12 cellular contexts compared by ENCODE assay signal in the genomic region with DNA sequence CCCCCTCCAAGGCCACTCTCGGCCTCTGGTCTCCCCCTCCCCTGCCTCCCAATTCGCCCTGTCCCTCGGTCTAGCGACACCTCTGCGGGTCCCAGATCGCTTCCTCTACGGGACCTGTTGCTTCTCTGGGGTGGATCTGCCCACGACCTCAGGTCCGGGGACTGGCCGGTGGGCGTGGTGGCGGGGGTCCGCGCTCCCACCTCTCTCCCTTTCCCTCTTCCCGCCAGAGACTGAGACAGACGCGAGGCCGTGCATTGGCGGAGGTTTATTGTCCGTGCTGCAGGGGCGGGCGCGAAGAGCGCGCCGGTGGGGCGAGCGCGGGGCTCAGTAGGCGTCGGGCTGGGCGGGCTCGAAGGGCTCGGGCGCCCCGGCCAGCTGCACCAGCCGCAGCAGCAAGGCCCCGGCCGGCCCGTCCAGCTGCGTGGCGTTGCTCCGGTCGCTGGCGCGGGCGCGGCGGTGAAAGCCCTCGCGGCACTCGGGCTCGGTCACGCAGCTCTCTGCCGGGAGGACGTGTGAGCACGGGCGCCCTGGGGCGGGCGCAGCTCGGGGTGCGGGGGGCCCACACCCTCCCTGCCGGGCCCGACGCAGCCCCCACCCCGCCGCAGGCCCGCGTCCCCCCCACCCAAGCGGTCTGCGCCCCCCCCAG. TPM values are rescaled to one million over a fixed set of nuclear protein-coding genes. Genes with fewer than 3 reads are reported as not detected.
DNase-seq lines count a peak whose midpoint lies in the region; ATAC-seq and TF ChIP-seq lines count a peak whose summit lies in the region.
"Had no signal": no experiment of that assay in that cellular context is flagged by ENCODE, and none has a peak within 500 bp of the region (broad histone marks: within the 10 kb centered on the region; RNA-seq: fewer than 3 reads in every experiment).

No MANE protein-coding gene starts in this region.

- H3K4me1 Mint-ChIP-seq in activated naive CD4-positive, alpha-beta T cell treated with anti-CD3 and anti-CD28 coated beads for 36 hours (ENCODE audit: low read depth) = peaks cover 13% of the 10 kb centered on the region

- H3K4me3 ChIP-seq in lower lobe of right lung (peak overlapping the region; percentile 35), tibial artery (peak overlapping the region; percentile 14 to 35)
- H3K4me3 ChIP-seq: SJSA1 had no signal

- ATAC-seq in lower lobe of right lung (peak; percentile 25 to 49), HG02938 (IDR thresholded peaks at IDR 0.05; ENCODE audit: unreplicated experiment) (no peak), GM18517 (IDR thresholded peaks at IDR 0.05; ENCODE audit: unreplicated experiment) (no peak), HG02623 (IDR thresholded peaks at IDR 0.05; ENCODE audit: unreplicated experiment) (no peak)

- H3K4me1 ChIP-seq in lower lobe of right lung (peaks cover 16% of the 10 kb centered on the region), tibial artery (peaks cover 0 to 22% (median 16%) of the 10 kb centered on the region in 4 donors)

- no peak overlapping the region for H3K27ac ChIP-seq in lower lobe of right lung
- H3K27ac ChIP-seq in tibial artery = no peak overlapping the region
- H3K27ac ChIP-seq: SJSA1 had no signal

- TF ChIP-seq CTCF in lower lobe of right lung (IDR thresholded peaks at IDR 0.05) (no peak), tibial artery (IDR thresholded peaks at IDR 0.05) (no peak)

- peaks cover 30% of the 10 kb centered on the region for H3K27me3 Mint-ChIP-seq in activated naive CD4-positive, alpha-beta T cell treated with anti-CD3 and anti-CD28 coated beads for 36 hours (ENCODE audit: low read depth)

- CTCF ChIA-PET in activated naive CD4-positive, alpha-beta T cell treated with anti-CD3 and anti-CD28 coated beads for 36 hours (lab: Charles Lee) = no interaction called here

- H3K36me3 ChIP-seq in lower lobe of right lung (no peaks in the 10 kb centered on the region), tibial artery (no peaks in the 10 kb centered on the region)
- H3K36me3 ChIP-seq: SJSA1 had no signal

- no peaks in the 10 kb centered on the region for H3K9me3 Mint-ChIP-seq in activated naive CD4-positive, alpha-beta T cell treated with anti-CD3 and anti-CD28 coated beads for 36 hours
- H3K9me3 Mint-ChIP-seq: IgD-negative memory B cell had no signal

- DNase-seq in activated naive CD4-positive, alpha-beta T cell treated with anti-CD3 and anti-CD28 coated beads for 36 hours = no peak
- DNase-seq in activated naive CD4-positive, alpha-beta T cell treated with anti-CD3 and anti-CD28 coated beads, Interleukin-2, amount 50 U/mL, for 16 hours = no peak
- DNase-seq in astrocyte of the hippocampus (ENCODE audit: low read depth, low spot score) (peak; percentile 33), lower lobe of right lung (no peak), tibial artery (no peak)
- DNase-seq: anterior cingulate cortex; stimulated activated CD4-positive, alpha-beta T cell treated with anti-CD3 and anti-CD28 coated beads, Interleukin-4, amount 100 ng/mL, for 1 hour had no signal

- no peak overlapping the region for H3K27ac Mint-ChIP-seq in activated naive CD4-positive, alpha-beta T cell treated with anti-CD3 and anti-CD28 coated beads for 36 hours

- H3K36me3 Mint-ChIP-seq in activated naive CD4-positive, alpha-beta T cell treated with anti-CD3 and anti-CD28 coated beads for 36 hours (ENCODE audit: low read depth) = no peaks in the 10 kb centered on the region
- H3K36me3 Mint-ChIP-seq: IgD-negative memory B cell had no signal

- no peaks in the 10 kb centered on the region for H3K9me3 ChIP-seq in lower lobe of right lung
- H3K9me3 ChIP-seq in tibial artery = no peaks in the 10 kb centered on the region
- H3K9me3 ChIP-seq: SJSA1 had no signal

- intact Hi-C loops in activated naive CD4-positive, alpha-beta T cell treated with anti-CD3 and anti-CD28 coated beads for 36 hours (cut with micrococcal nuclease) = no loop called here
- intact Hi-C loops in lower lobe of right lung (cut with DNase I) (no loop called here), tibial artery (cut with DNase I; ENCODE audit: low total_unique reads) (no loop called here)

- peak overlapping the region; percentile 49 for H3K4me3 Mint-ChIP-seq in activated naive CD4-positive, alpha-beta T cell treated with anti-CD3 and anti-CD28 coated beads for 36 hours

- H3K27me3 ChIP-seq in lower lobe of right lung (ENCODE audit: low read depth) (peaks cover 52% of the 10 kb centered on the region), tibial artery (peaks cover 0 to 62% of the 10 kb centered on the region in 2 donors)

RNA-seq across cellular contexts. Expression of gene AVP, which starts 2.1 kb away (rescaled TPM):
- not detected for total RNA-seq in activated naive CD4-positive, alpha-beta T cell treated with anti-CD3 and anti-CD28 coated beads for 36 hours
- not detected for total RNA-seq in lower lobe of right lung
- total RNA-seq: SJSA1 had no signal

RNA-seq across cellular contexts. Expression of gene OXT, which starts 11.0 kb away (rescaled TPM):
- not detected for total RNA-seq in activated naive CD4-positive, alpha-beta T cell treated with anti-CD3 and anti-CD28 coated beads for 36 hours
- not detected for total RNA-seq in lower lobe of right lung
- total RNA-seq: SJSA1 had no signal

RNA-seq across cellular contexts. Expression of gene MRPS26, which starts 36.6 kb away (rescaled TPM):
- 10 to 100 TPM; 50.0 to 52.4 TPM for total RNA-seq in activated naive CD4-positive, alpha-beta T cell treated with anti-CD3 and anti-CD28 coated beads for 36 hours
- total RNA-seq in lower lobe of right lung = 31.0 TPM

RNA-seq across cellular contexts. Expression of gene GNRH2, which starts 39.0 kb away (rescaled TPM):
- total RNA-seq in activated naive CD4-positive, alpha-beta T cell treated with anti-CD3 and anti-CD28 coated beads for 36 hours = not detected
- not detected for total RNA-seq in lower lobe of right lung
- total RNA-seq: SJSA1 had no signal

Comparison
In these comparisons a context has a peak if more than half of its experiments do, and no peak if none do; other contexts are left out.
1. ATAC-seq: peak in lower lobe of right lung (2 of 2); none in HG02938 (single experiment), GM18517 (single experiment) and HG02623 (single experiment).